18 cellular contexts compared by ENCODE assay signal in the genomic region with DNA sequence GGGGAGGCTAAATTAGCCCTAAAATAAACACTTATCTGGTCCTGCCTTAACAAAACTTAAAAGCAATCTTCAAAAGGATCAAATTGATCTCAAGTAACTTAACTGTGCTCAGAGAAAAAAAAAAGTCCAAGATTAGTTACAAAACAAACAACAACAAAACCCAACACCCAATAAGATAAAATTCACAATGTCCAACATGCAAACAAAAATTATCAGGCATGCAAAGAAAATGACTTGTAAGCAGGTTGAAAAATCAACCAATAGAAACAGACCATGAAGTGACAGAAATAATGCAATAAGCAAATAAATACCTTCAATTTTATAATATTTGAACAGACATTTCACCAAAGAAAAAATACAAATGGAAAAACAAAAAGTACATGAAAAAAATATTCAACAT. TPM values are rescaled to one million over a fixed set of nuclear protein-coding genes. Genes with fewer than 3 reads are reported as not detected.
DNase-seq lines count a peak whose midpoint lies in the region; FAIRE-seq and TF ChIP-seq lines count a peak whose summit lies in the region.
"Had no signal": no experiment of that assay in that cellular context is flagged by ENCODE, and none has a peak within 500 bp of the region (broad histone marks: within the 10 kb centered on the region; RNA-seq: fewer than 3 reads in every experiment).

No MANE protein-coding gene starts in this region.

- H3K4me1 ChIP-seq in HEK293 (ENCODE audit: control insufficient read depth, insufficient read depth, low read length) (peaks cover 3% of the 10 kb centered on the region), smooth muscle cell (ENCODE audit: low read depth) (no peaks in the 10 kb centered on the region)

- H3F3A ChIP-seq in smooth muscle cell (ENCODE audit: low read depth), result no peaks in the 10 kb centered on the region

- H3K4me2 ChIP-seq in smooth muscle cell, result no peak overlapping the region

- no peaks in the 10 kb centered on the region for H3K9me3 ChIP-seq in HEK293 (ENCODE audit: control insufficient read depth, insufficient read depth, low read depth, low read length)
- no peaks in the 10 kb centered on the region for H3K9me3 ChIP-seq in smooth muscle cell (replicated peaks; ENCODE audit: low read depth)

- H3K79me2 ChIP-seq in smooth muscle cell (ENCODE audit: low read depth), result no peaks in the 10 kb centered on the region

- H4K20me1 ChIP-seq in smooth muscle cell (ENCODE audit: low read depth), result no peaks in the 10 kb centered on the region

- no peak overlapping the region for H3K4me3 ChIP-seq in HEK293 (ENCODE audit: low read depth, low read length)
- H3K4me3 ChIP-seq in smooth muscle cell, result no peak overlapping the region
- H3K4me3 ChIP-seq: GM23248 had no signal

- FAIRE-seq in frontal cortex (lab: Jason Lieb, UNC), result peak; percentile 57
- FAIRE-seq: G401.6, GM12892, H1 had no signal

- CTCF ChIA-PET in HEK293 (lab: Yijun Ruan, JAX), result interaction anchor here (1.0 kb wide), 1 partner anchor 120 kb away, joined by 4 read pairs; no protein-coding TSS in a partner anchor

- H3K27me3 ChIP-seq in smooth muscle cell (ENCODE audit: low read depth), result peaks cover 70% of the 10 kb centered on the region

- no peak overlapping the region for H3K9ac ChIP-seq in smooth muscle cell (ENCODE audit: low read depth)
- H3K9ac ChIP-seq: GM23248 had no signal

- DNase-seq in NCI-H2196 (lab: John Stamatoyannopoulos, UW; ENCODE audit: unreplicated experiment), result peak; percentile 10
- no peak for DNase-seq in NCI-H2196 treated with DMSO at 0.1 percent for 48 hours (lab: John Stamatoyannopoulos, UW; ENCODE audit: unreplicated experiment)
- no peak for DNase-seq in frontal cortex (ENCODE audit: low spot score in 2 of 2)
- DNase-seq in middle frontal gyrus (ENCODE audit: extremely low spot score, low spot score), result no peak
- DNase-seq in smooth muscle cell (lab: John Stamatoyannopoulos, UW; ENCODE audit: unreplicated experiment), result no peak
- no peak for DNase-seq in epidermal melanocyte (ENCODE audit: insufficient read length, low spot score)
- DNase-seq: 8988T; C1 segment of cervical spinal cord; Calu3; CD4-positive, alpha-beta memory T cell; DND-41; GM23248; H7; HCEC 1CT had no signal

- H2AFZ ChIP-seq in smooth muscle cell (ENCODE audit: low read depth), result no peak overlapping the region
- H2AFZ ChIP-seq: GM23248 had no signal

- POLR2A ChIA-PET in HEK293 (lab: Yijun Ruan, JAX), result no interaction called here

- H3K36me3 ChIP-seq in HEK293 (ENCODE audit: control insufficient read depth in 2 of 2, insufficient read depth in 1 of 2, low read length in 2 of 2) (no peaks in the 10 kb centered on the region), smooth muscle cell (ENCODE audit: low read depth) (no peaks in the 10 kb centered on the region)

- TF ChIP-seq CTCF in HEK293 (tag by site-specific recombination; IDR thresholded peaks at IDR 0.05) (no peak), smooth muscle cell (IDR thresholded peaks at IDR 0.05; ENCODE audit: borderline replicate concordance, insufficient read depth, poor library complexity, severe bottlenecking) (no peak)

- no peak overlapping the region for H3K27ac ChIP-seq in HEK293 (ENCODE audit: extremely low read depth, low read depth, low read length)
- H3K27ac ChIP-seq in smooth muscle cell (ENCODE audit: low read depth), result no peak overlapping the region
- H3K27ac ChIP-seq: GM23248 had no signal

TF ChIP-seq in HEK293, 187 proteins besides CTCF, POLR2A, EP300 and RAD21:
- TF ChIP-seq ZNF629 (tag by site-specific recombination; IDR thresholded peaks at IDR 0.05), result no peak
- TF ChIP-seq, protein P1, sequence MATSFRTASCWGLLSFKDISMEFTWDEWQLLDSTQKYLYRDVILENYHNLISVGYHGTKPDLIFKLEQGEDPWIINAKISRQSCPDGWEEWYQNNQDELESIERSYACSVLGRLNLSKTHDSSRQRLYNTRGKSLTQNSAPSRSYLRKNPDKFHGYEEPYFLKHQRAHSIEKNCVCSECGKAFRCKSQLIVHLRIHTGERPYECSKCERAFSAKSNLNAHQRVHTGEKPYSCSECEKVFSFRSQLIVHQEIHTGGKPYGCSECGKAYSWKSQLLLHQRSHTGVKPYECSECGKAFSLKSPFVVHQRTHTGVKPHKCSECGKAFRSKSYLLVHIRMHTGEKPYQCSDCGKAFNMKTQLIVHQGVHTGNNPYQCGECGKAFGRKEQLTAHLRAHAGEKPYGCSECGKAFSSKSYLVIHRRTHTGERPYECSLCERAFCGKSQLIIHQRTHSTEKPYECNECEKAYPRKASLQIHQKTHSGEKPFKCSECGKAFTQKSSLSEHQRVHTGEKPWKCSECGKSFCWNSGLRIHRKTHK (tag by site-specific recombination; IDR thresholded peaks at IDR 0.05), result peak; percentile 98
- TF ChIP-seq SETDB1 (IDR thresholded peaks at IDR 0.05; ENCODE audit: insufficient read length, low read length), result peak; percentile 91
TF ChIP-seq in HEK293: peak in this region for 2.

RNA-seq across cellular contexts. Expression of a gene that starts 4.0 kb away (rescaled TPM):
- total RNA-seq in frontal cortex (147 TPM), smooth muscle cell (0.13 TPM in 1 of 2 replicates, not detected in the other)
- polyA plus RNA-seq in smooth muscle cell, result not detected in 2 replicates
- total RNA-seq: GM23248 had no signal
- polyA plus RNA-seq: CD4-positive, alpha-beta memory T cell; GM23248 had no signal

Comparison
In these comparisons a context has a peak if more than half of its experiments do, and no peak if none do; other contexts are left out.
1. RNA of a gene that starts 4.0 kb away (total RNA-seq): 147 TPM in frontal cortex (single experiment); 0.13 TPM in smooth muscle cell; every median in the first group is over 100 times any median in the second.